Comparison of ENCODE assay signal across 8 cellular contexts in genomic region chr9:114696814-114697544, GRCh38. TPM values are rescaled to one million over a fixed set of nuclear protein-coding genes. Genes with fewer than 3 reads are reported as not detected.
DNase-seq lines count a peak whose midpoint lies in the region; ATAC-seq and TF ChIP-seq lines count a peak whose summit lies in the region.

No MANE protein-coding gene starts in this region.

- H3K27me3 Mint-ChIP-seq in activated B cell treated with CpG ODN at 0.5 μM for 24 hours, result peaks cover 13% of the 10 kb centered on the region
- H3K27me3 Mint-ChIP-seq in natural killer cell treated with Interleukin-12 subunit alpha and Interleukin-12 subunit beta and Interleukin-15 and Interleukin-18, amount 100 ng/mL, for 72 hours, result peaks cover 0 to 2% of the 10 kb centered on the region in 2 donors

- TF ChIP-seq CTCF in activated B cell treated with CpG ODN at 0.5 μM for 24 hours (IDR thresholded peaks at IDR 0.05), result no peak

- peak overlapping the region; percentile 28 for H3K4me3 Mint-ChIP-seq in activated B cell treated with CpG ODN at 0.5 μM for 24 hours
- H3K4me3 Mint-ChIP-seq in natural killer cell treated with Interleukin-12 subunit alpha and Interleukin-12 subunit beta and Interleukin-15 and Interleukin-18, amount 100 ng/mL, for 72 hours, result peak overlapping the region; percentile 90

- CTCF ChIA-PET in activated B cell treated with CpG ODN at 0.5 μM for 24 hours (lab: Charles Lee), result no interaction called here

- peak overlapping the region; percentile 81 for H3K27ac Mint-ChIP-seq in activated B cell treated with CpG ODN at 0.5 μM for 24 hours
- peak overlapping the region; percentile 91 to 100 for H3K27ac Mint-ChIP-seq in natural killer cell treated with Interleukin-12 subunit alpha and Interleukin-12 subunit beta and Interleukin-15 and Interleukin-18, amount 100 ng/mL, for 72 hours

- POLR2A ChIA-PET in activated B cell treated with CpG ODN at 0.5 μM for 24 hours (lab: Charles Lee), result interaction anchor here (0.5 to 1.4 kb wide), 4 partner anchors 14 to 1292 kb away, joined by 3 to 5 read pairs (median 3); no protein-coding TSS in a partner anchor

- H3K36me3 Mint-ChIP-seq in activated B cell treated with CpG ODN at 0.5 μM for 24 hours (ENCODE audit: low read depth), result no peaks in the 10 kb centered on the region
- H3K36me3 Mint-ChIP-seq in natural killer cell treated with Interleukin-12 subunit alpha and Interleukin-12 subunit beta and Interleukin-15 and Interleukin-18, amount 100 ng/mL, for 72 hours, result peaks cover 7% of the 10 kb centered on the region

- H3K9me3 Mint-ChIP-seq in activated B cell treated with CpG ODN at 0.5 μM for 24 hours, result no peaks in the 10 kb centered on the region
- no peaks in the 10 kb centered on the region for H3K9me3 Mint-ChIP-seq in natural killer cell treated with Interleukin-12 subunit alpha and Interleukin-12 subunit beta and Interleukin-15 and Interleukin-18, amount 100 ng/mL, for 72 hours

- intact Hi-C loops in activated B cell treated with CpG ODN at 0.5 μM for 24 hours (cut with micrococcal nuclease), result loop anchor here (5.0 kb wide), 1 partner anchor 510 kb away; no protein-coding TSS in a partner anchor

- peaks cover 20% of the 10 kb centered on the region for H3K4me1 Mint-ChIP-seq in activated B cell treated with CpG ODN at 0.5 μM for 24 hours
- H3K4me1 Mint-ChIP-seq in natural killer cell treated with Interleukin-12 subunit alpha and Interleukin-12 subunit beta and Interleukin-15 and Interleukin-18, amount 100 ng/mL, for 72 hours (ENCODE audit: low read depth in 2 of 2), result peaks cover 44 to 85% of the 10 kb centered on the region in 2 donors

- DNase-seq in activated B cell treated with CpG ODN at 0.5 μM for 24 hours (no peak), medulla oblongata (ENCODE audit: extremely low spot score) (no peak), NCI-H2029 (lab: John Stamatoyannopoulos, UW) (no peak), GF-D8 (lab: John Stamatoyannopoulos, UW) (no peak), Kasumi-1 (lab: John Stamatoyannopoulos, UW) (no peak)
- peak; percentile 82 for DNase-seq in natural killer cell treated with Interleukin-12 subunit alpha and Interleukin-12 subunit beta and Interleukin-15 and Interleukin-18, amount 100 ng/mL, for 72 hours (ENCODE audit: low spot score)

- ATAC-seq in GM18861 (IDR thresholded peaks at IDR 0.05; ENCODE audit: unreplicated experiment) (peak; percentile 69), HG02852 (IDR thresholded peaks at IDR 0.05; ENCODE audit: unreplicated experiment) (peak; percentile 65), activated B cell treated with CpG ODN at 0.5 μM for 24 hours (ENCODE audit: low read depth) (peak; percentile 59)
- ATAC-seq in natural killer cell treated with Interleukin-12 subunit alpha and Interleukin-12 subunit beta and Interleukin-15 and Interleukin-18, amount 100 ng/mL, for 72 hours, result peak; percentile 79 to 81

RNA-seq across cellular contexts. Expression of gene TEX48, which starts 15.0 kb away (rescaled TPM):
- total RNA-seq in activated B cell treated with CpG ODN at 0.5 μM for 24 hours, result not detected in 2 replicates
- not detected for total RNA-seq in natural killer cell treated with Interleukin-12 subunit alpha and Interleukin-12 subunit beta and Interleukin-15 and Interleukin-18, amount 100 ng/mL, for 72 hours

RNA-seq across cellular contexts. Expression of gene TEX53, which starts 39.4 kb away (rescaled TPM):
- not detected in 2 replicates for total RNA-seq in activated B cell treated with CpG ODN at 0.5 μM for 24 hours
- total RNA-seq in natural killer cell treated with Interleukin-12 subunit alpha and Interleukin-12 subunit beta and Interleukin-15 and Interleukin-18, amount 100 ng/mL, for 72 hours, result not detected
